In the genomic region with DNA sequence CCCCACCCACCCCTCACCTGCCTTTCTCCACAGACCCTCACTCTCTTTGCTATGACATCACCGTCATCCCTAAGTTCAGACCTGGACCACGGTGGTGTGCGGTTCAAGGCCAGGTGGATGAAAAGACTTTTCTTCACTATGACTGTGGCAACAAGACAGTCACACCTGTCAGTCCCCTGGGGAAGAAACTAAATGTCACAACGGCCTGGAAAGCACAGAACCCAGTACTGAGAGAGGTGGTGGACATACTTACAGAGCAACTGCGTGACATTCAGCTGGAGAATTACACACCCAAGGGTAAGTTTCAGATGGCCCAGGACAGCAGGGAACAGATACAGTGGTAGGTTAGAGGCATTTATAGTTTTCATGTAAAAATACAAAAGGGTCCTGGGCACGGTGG, we compare ENCODE assay signal across 3 cellular contexts. TPM values are rescaled to one million over a fixed set of nuclear protein-coding genes. Genes with fewer than 3 reads are reported as not detected.
"Had no signal": no experiment of that assay in that cellular context is flagged by ENCODE, and none has a peak within 500 bp of the region (broad histone marks: within the 10 kb centered on the region; RNA-seq: fewer than 3 reads in every experiment).

No MANE protein-coding gene starts in this region.

RNA-seq across cellular contexts. Expression of a gene that starts 3.5 kb away (rescaled TPM):
- total RNA-seq: Peyer's patch had no signal

RNA-seq across cellular contexts. Expression of a gene that starts 18.5 kb away (rescaled TPM):
- total RNA-seq: Peyer's patch had no signal

RNA-seq across cellular contexts. Expression of a gene that starts 22.4 kb away (rescaled TPM):
- total RNA-seq: Peyer's patch, Right ventricle myocardium superior had no signal

RNA-seq across cellular contexts. Expression of a gene that starts 47.4 kb away (rescaled TPM):
- total RNA-seq: Peyer's patch, SJSA1 had no signal
